Comparison of ENCODE assay signal across 16 cellular contexts in genomic region chr2:166126014-166126639, GRCh38.
DNase-seq lines count a peak whose midpoint lies in the region; ATAC-seq and TF ChIP-seq lines count a peak whose summit lies in the region.
"Had no signal": no experiment of that assay in that cellular context is flagged by ENCODE, and none has a peak within 500 bp of the region (broad histone marks: within the 10 kb centered on the region; RNA-seq: fewer than 3 reads in every experiment).

No MANE protein-coding gene starts in this region.

- H3K4me3 ChIP-seq in fibroblast of mammary gland (ENCODE audit: control insufficient read depth, low read depth, low read length), result no peak overlapping the region
- H3K4me3 ChIP-seq in skeletal muscle cell (ENCODE audit: low read depth, low read length), result no peak overlapping the region
- H3K4me3 ChIP-seq: GM12878, left ventricle myocardium inferior had no signal

- peak; percentile 62 for DNase-seq in GM04504 (ENCODE audit: low read depth)
- DNase-seq in SW480 (ENCODE audit: low spot score), result peak; percentile 4
- DNase-seq in fibroblast of mammary gland (ENCODE audit: low read depth), result peak; percentile 64
- peak; percentile 40 for DNase-seq in skeletal muscle cell (ENCODE audit: low read depth)
- no peak for DNase-seq in NCI-H345 (lab: John Stamatoyannopoulos, UW)
- DNase-seq: activated gamma-delta T cell; CD4-positive, alpha-beta memory T cell; IMR-90; left ventricle myocardium inferior; MV-4-11; naive thymus-derived CD4-positive, alpha-beta T cell; SHP77 had no signal

- TF ChIP-seq CTCF in fibroblast of mammary gland (conservative IDR thresholded peaks at IDR 0.05; ENCODE audit: control insufficient read depth, insufficient read depth, low read depth, low read length), result no peak

- ATAC-seq in GM19455 (IDR thresholded peaks at IDR 0.05; ENCODE audit: unreplicated experiment) (no peak), GM19452 (IDR thresholded peaks at IDR 0.05; ENCODE audit: unreplicated experiment) (no peak)
- ATAC-seq: activated CD4-positive, CD25-positive, alpha-beta regulatory T cell treated with anti-CD3 and anti-CD28 coated beads, Interleukin-2, amount 50 U/mL, for 24 hours; GM12878; naive thymus-derived CD4-positive, alpha-beta T cell had no signal
